Comparison of ENCODE assay signal across 2 cellular contexts in genomic region chr6:36611679-36612078, GRCh38.
TF ChIP-seq lines count a peak whose summit lies in the region.

No MANE protein-coding gene starts in this region.

TF ChIP-seq in HEK293, 187 proteins besides CTCF, POLR2A, EP300 and RAD21:
- TF ChIP-seq GLIS1 (tag by site-specific recombination; IDR thresholded peaks at IDR 0.05) (0 out of 2 replicates have a peak, but pooled peaks have one; percentile 10), ZEB2 (tag by site-specific recombination; IDR thresholded peaks at IDR 0.05) (0 out of 2 replicates have a peak, but pooled peaks have one; percentile 30), SP7 (tag by site-specific recombination; IDR thresholded peaks at IDR 0.05) (0 out of 2 replicates have a peak, but pooled peaks have one; percentile 12), SCRT2 (tag by site-specific recombination; IDR thresholded peaks at IDR 0.05) (peak; percentile 39; the same call in 1 of the 2 replicates)

TF ChIP-seq in WTC11, 78 proteins besides CTCF, POLR2A, EP300 and RAD21:
- TF ChIP-seq ZNF416 (CRISPR knock-in tag; IDR thresholded peaks at IDR 0.05): peak; percentile 72; the same call in 1 of the 2 replicates
- 0 out of 2 replicates have a peak, but pooled peaks have one; percentile 25 for TF ChIP-seq ZNF671 (CRISPR knock-in tag; IDR thresholded peaks at IDR 0.05)
